8 cellular contexts compared by ENCODE assay signal in the genomic region with DNA sequence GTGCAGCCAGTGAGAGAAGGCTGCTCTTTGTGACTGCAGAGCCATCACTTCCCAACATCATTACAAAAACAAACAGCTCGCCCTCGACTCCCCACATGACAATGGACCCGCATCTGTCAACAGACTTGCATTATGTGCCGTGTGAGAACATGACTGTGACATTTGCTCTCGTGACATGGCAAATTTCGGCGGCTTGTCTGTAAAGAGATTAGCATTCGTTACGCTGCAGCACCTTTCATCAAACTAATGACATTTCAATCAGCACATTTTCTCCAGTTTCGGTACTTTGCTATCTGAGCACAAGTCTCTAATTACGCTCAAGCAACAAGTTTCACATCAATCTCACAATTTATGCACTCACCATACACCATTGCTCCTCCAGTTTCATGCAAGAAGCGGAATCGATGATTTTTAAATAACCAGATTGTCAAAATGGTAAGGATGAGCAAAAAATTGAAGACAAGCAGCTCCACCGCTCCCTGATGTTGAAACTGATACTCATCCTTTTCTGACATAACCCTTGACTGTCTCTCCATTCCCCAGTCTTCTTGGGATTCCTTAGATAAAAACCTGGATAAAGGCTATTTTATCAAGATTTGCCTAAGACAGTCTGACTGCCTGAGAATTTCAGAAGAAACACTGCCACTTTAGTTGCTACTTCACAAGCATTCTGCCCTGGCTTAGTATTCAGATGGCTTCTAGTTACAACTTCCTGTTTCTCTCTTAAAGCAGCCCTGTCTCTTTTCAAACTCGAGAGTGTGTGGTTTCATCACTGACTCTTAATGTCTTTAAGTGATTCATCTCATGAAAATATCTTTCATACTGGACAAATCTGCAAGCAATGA. TPM values are rescaled to one million over a fixed set of nuclear protein-coding genes. Genes with fewer than 3 reads are reported as not detected.
A peak's percentile ranks its signal among the peaks of the same experiment; 100 is the strongest.
DNase-seq lines count a peak whose midpoint lies in the region; ATAC-seq and TF ChIP-seq lines count a peak whose summit lies in the region.

Gene SLC9A9 (minus strand): TSS at position 682 of the 845 bp plus-strand sequence. CDS start 146 bp downstream, at position 536.

- no peaks in the 10 kb centered on the region for H3K9me3 Mint-ChIP-seq in CD4-positive, alpha-beta memory T cell
- H3K9me3 Mint-ChIP-seq in nephron: no peaks in the 10 kb centered on the region

- H3K4me3 Mint-ChIP-seq in CD4-positive, alpha-beta memory T cell: peak within 1 kb of the TSS; percentile 95 to 99 (median 98)
- peak within 1 kb of the TSS; percentile 89 to 96 (median 93) for H3K4me3 Mint-ChIP-seq in nephron

- POLR2A ChIA-PET in CD4-positive, alpha-beta memory T cell (lab: Charles Lee; ENCODE audit: partially characterized antibody): interaction anchor here (0.6 to 5.9 kb wide), 5 partner anchors 10 to 124 kb away, joined by 3 to 78 read pairs (median 4); partner anchors contain the start of gene DIPK2A

- ATAC-seq in GM19035 (IDR thresholded peaks at IDR 0.05; ENCODE audit: unreplicated experiment) (peak; percentile 93), HG03135 (IDR thresholded peaks at IDR 0.05; ENCODE audit: unreplicated experiment) (peak; percentile 94), aorta (ENCODE audit: low FRiP score) (peak; percentile 82)

- H3K27me3 ChIP-seq in CD4-positive, alpha-beta memory T cell (ENCODE audit: insufficient read depth, low read length): no peaks in the 10 kb centered on the region
- H3K27me3 ChIP-seq in NT2/D1 (ENCODE audit: insufficient read depth, insufficient read length) (no peaks in the 10 kb centered on the region), aorta (ENCODE audit: control insufficient read depth in 1 of 2, insufficient read depth in 2 of 2, low read length in 1 of 2) (no peaks in the 10 kb centered on the region)

- peak within 1 kb of the TSS; percentile 21 for H3K9ac ChIP-seq in NT2/D1 (ENCODE audit: insufficient read length, low read depth)

- no peaks in the 10 kb centered on the region for H3K9me3 ChIP-seq in CD4-positive, alpha-beta memory T cell (ENCODE audit: control insufficient read depth in 1 of 2, low read length in 2 of 2)
- no peaks in the 10 kb centered on the region for H3K9me3 ChIP-seq in NT2/D1 (ENCODE audit: insufficient read depth, low read length)
- H3K9me3 ChIP-seq in aorta (ENCODE audit: control insufficient read depth, low read length): no peaks in the 10 kb centered on the region

- TF ChIP-seq CTCF in foreskin fibroblast (IDR thresholded peaks at IDR 0.05; ENCODE audit: low read depth, low read length): no peak
- no peak for TF ChIP-seq CTCF in nephron (IDR thresholded peaks at IDR 0.05; ENCODE audit: unreplicated experiment in 3 of 3)

- H3K27ac Mint-ChIP-seq in CD4-positive, alpha-beta memory T cell: peak within 1 kb of the TSS; percentile 79 to 97 (median 91)
- H3K27ac Mint-ChIP-seq in nephron: peak within 1 kb of the TSS; percentile 56 to 80 (median 63)

- H3K36me3 Mint-ChIP-seq in CD4-positive, alpha-beta memory T cell: peaks cover under 1 to 8% of the 10 kb centered on the region in 2 donors
- H3K36me3 Mint-ChIP-seq in nephron (ENCODE audit: low read depth): no peaks in the 10 kb centered on the region

- peaks cover 64% of the 10 kb centered on the region for H3K4me1 ChIP-seq in CD4-positive, alpha-beta memory T cell (ENCODE audit: insufficient read depth, low read length)
- peaks cover 2% of the 10 kb centered on the region for H3K4me1 ChIP-seq in NT2/D1 (ENCODE audit: insufficient read depth, insufficient read length)
- H3K4me1 ChIP-seq in aorta (ENCODE audit: control insufficient read depth in 1 of 2, insufficient read depth in 2 of 2, low read length in 2 of 2): peaks cover 2% of the 10 kb centered on the region in 2 donors

- intact Hi-C loops in CD4-positive, alpha-beta memory T cell (cut with micrococcal nuclease): loop anchor here (1.0 to 5.0 kb wide), 5 partner anchors 18 to 123 kb away; partner anchors contain the start of gene DIPK2A
- intact Hi-C loops in aorta (cut with DNase I): no loop called here

- H3K36me3 ChIP-seq in CD4-positive, alpha-beta memory T cell (ENCODE audit: insufficient read depth, low read length): no peaks in the 10 kb centered on the region
- H3K36me3 ChIP-seq in NT2/D1 (ENCODE audit: insufficient read depth, insufficient read length, low read length) (no peaks in the 10 kb centered on the region), aorta (ENCODE audit: control insufficient read depth in 1 of 2, insufficient read depth in 2 of 2, low read length in 1 of 2) (no peaks in the 10 kb centered on the region)

- CTCF ChIA-PET in CD4-positive, alpha-beta memory T cell (lab: Charles Lee; ENCODE audit: partially characterized antibody): interaction anchor here (1.0 to 3.5 kb wide), 4 partner anchors 14 to 123 kb away, joined by 4 to 24 read pairs (median 6); partner anchors contain the start of gene DIPK2A

- H3K27me3 Mint-ChIP-seq in CD4-positive, alpha-beta memory T cell: no peaks in the 10 kb centered on the region
- no peaks in the 10 kb centered on the region for H3K27me3 Mint-ChIP-seq in nephron (ENCODE audit: low read depth)

- peak; percentile 40 to 51 (median 46) for DNase-seq in CD4-positive, alpha-beta memory T cell
- DNase-seq in NT2/D1 (ENCODE audit: low read depth, low spot score): peak; percentile 8
- peak; percentile 75 for DNase-seq in activated effector memory CD4-positive, alpha-beta T cell treated with anti-CD3 and anti-CD28 coated beads, Interleukin-2, amount 50 U/mL, for 16 hours
- peak; percentile 73 to 87 for DNase-seq in foreskin fibroblast
- DNase-seq in aorta: peak in 1 of 2 donors; percentile 68

- WGBS in aorta, 2 donors: 0 to 1% methylated on average over 15 of the region's 15 CpGs

- peak within 1 kb of the TSS; percentile 85 to 98 for H3K4me3 ChIP-seq in CD4-positive, alpha-beta memory T cell (ENCODE audit: low read length in 2 of 2)
- H3K4me3 ChIP-seq in NT2/D1 (ENCODE audit: insufficient read length, low read depth) (peak within 1 kb of the TSS; percentile 32), foreskin fibroblast (ENCODE audit: low read depth in 1 of 2, low read length in 2 of 2) (peak within 1 kb of the TSS; percentile 68 to 74), aorta (ENCODE audit: low read length in 2 of 2) (peak within 1 kb of the TSS; percentile 78 to 82)

- peaks cover 45 to 71% (median 55%) of the 10 kb centered on the region in 4 donors for H3K4me1 Mint-ChIP-seq in CD4-positive, alpha-beta memory T cell
- H3K4me1 Mint-ChIP-seq in nephron: peaks cover 34% of the 10 kb centered on the region

- peak within 1 kb of the TSS; percentile 58 for H3K27ac ChIP-seq in CD4-positive, alpha-beta memory T cell (ENCODE audit: low read depth, low read length)
- H3K27ac ChIP-seq in aorta (ENCODE audit: low read depth in 1 of 2, low read length in 2 of 2): no peak within 1 kb of the TSS

RNA-seq across cellular contexts. Expression of gene SLC9A9, which starts in this region (rescaled TPM):
- total RNA-seq in CD4-positive, alpha-beta memory T cell: 10 to 100 TPM; 30.8 to 34.8 TPM
- polyA plus RNA-seq in CD4-positive, alpha-beta memory T cell: 10 to 100 TPM; 34.0 to 35.5 TPM
- total RNA-seq in aorta: 10 to 100 TPM; 12.6 to 45.8 TPM
- polyA plus RNA-seq in aorta: 10 to 100 TPM in 1 of 2 donors, 1 to 10 TPM in 1; 7.3 to 12.3 TPM

Comparison
In these comparisons a context has a peak if more than half of its experiments do, and no peak if none do; other contexts are left out.
1. H3K4me3 ChIP-seq: peak in every context shown above with its lines; median percentile 92 in CD4-positive, alpha-beta memory T cell; 80 in aorta; 71 in foreskin fibroblast; 32 in NT2/D1.